8 cellular contexts compared by ENCODE assay signal in genomic region chr19:10228925-10229324, GRCh38. TPM values are rescaled to one million over a fixed set of nuclear protein-coding genes. Genes with fewer than 3 reads are reported as not detected.
A peak's percentile ranks its signal among the peaks of the same experiment; 100 is the strongest.
DNase-seq lines count a peak whose midpoint lies in the region; ATAC-seq, FAIRE-seq and TF ChIP-seq lines count a peak whose summit lies in the region.

No MANE protein-coding gene starts in this region.

- H3K4me3 ChIP-seq in kidney (ENCODE audit: low read length in 2 of 2) = no peak overlapping the region
- H3K4me3 ChIP-seq in testis = no peak overlapping the region

- no peaks in the 10 kb centered on the region for H3K9me3 Mint-ChIP-seq in activated naive CD4-positive, alpha-beta T cell treated with anti-CD3 and anti-CD28 coated beads, Interleukin-2, amount 10 ng/mL, durations not matched to agents 7 days and 5 days

- peaks cover 11% of the 10 kb centered on the region for H3K4me1 Mint-ChIP-seq in activated naive CD4-positive, alpha-beta T cell treated with anti-CD3 and anti-CD28 coated beads, Interleukin-2, amount 10 ng/mL, durations not matched to agents 7 days and 5 days

- H3K36me3 Mint-ChIP-seq in activated naive CD4-positive, alpha-beta T cell treated with anti-CD3 and anti-CD28 coated beads, Interleukin-2, amount 10 ng/mL, durations not matched to agents 7 days and 5 days = no peaks in the 10 kb centered on the region

- H3K27ac ChIP-seq in 22Rv1 (no peak overlapping the region), kidney (ENCODE audit: low read depth in 2 of 2, low read length in 2 of 2) (no peak overlapping the region), testis (no peak overlapping the region)

- CTCF ChIA-PET in activated naive CD4-positive, alpha-beta T cell treated with anti-CD3 and anti-CD28 coated beads, Interleukin-2, amount 10 ng/mL, durations not matched to agents 7 days and 5 days (lab: Charles Lee) = interaction anchor here (0.8 to 4.3 kb wide), 9 partner anchors 11 to 86 kb away, joined by 3 to 35 read pairs (median 3); partner anchors contain the start of gene MRPL4

- H3K9me3 ChIP-seq in kidney (ENCODE audit: control insufficient read depth in 1 of 2, low read length in 2 of 2) = no peaks in the 10 kb centered on the region
- H3K9me3 ChIP-seq in testis = no peaks in the 10 kb centered on the region

- DNase-seq in EH (ENCODE audit: low read depth) (peak; percentile 49), NCI-H82 treated with DMSO at 0.1 percent for 48 hours (lab: John Stamatoyannopoulos, UW; ENCODE audit: unreplicated experiment) (peak; percentile 5), kidney (no peak), testis (no peak), A172 (ENCODE audit: low spot score) (no peak)
- peak; percentile 64 for DNase-seq in activated naive CD4-positive, alpha-beta T cell treated with anti-CD3 and anti-CD28 coated beads, Interleukin-2, amount 10 ng/mL, durations not matched to agents 7 days and 5 days

- H3K9ac ChIP-seq in kidney (ENCODE audit: low read length in 2 of 2) = no peak overlapping the region

- no peak overlapping the region for H3K27ac Mint-ChIP-seq in activated naive CD4-positive, alpha-beta T cell treated with anti-CD3 and anti-CD28 coated beads, Interleukin-2, amount 10 ng/mL, durations not matched to agents 7 days and 5 days

- intact Hi-C loops in kidney (cut with DNase I) = no loop called here
- intact Hi-C loops in testis (cut with DNase I; ENCODE audit: low total_unique reads) = no loop called here

- H3K4me1 ChIP-seq in kidney (ENCODE audit: control insufficient read depth in 1 of 2, insufficient read depth in 1 of 2, low read depth in 1 of 2, low read length in 2 of 2) (peaks cover 0 to 3% of the 10 kb centered on the region in 2 donors), testis (peaks cover 36% of the 10 kb centered on the region)

- TF ChIP-seq POLR2A in testis (IDR thresholded peaks at IDR 0.05) = no peak

- WGBS in testis, 2 donors = 58 to 61% methylated on average over 2 of the region's 2 CpGs

- no peak for FAIRE-seq in kidney (lab: Jason Lieb, UNC)

- ATAC-seq in HG02571 (IDR thresholded peaks at IDR 0.05; ENCODE audit: unreplicated experiment) = no peak

- no peaks in the 10 kb centered on the region for H3K27me3 ChIP-seq in testis

- H3K36me3 ChIP-seq in kidney (ENCODE audit: control insufficient read depth in 1 of 2, insufficient read depth in 2 of 2, low read length in 2 of 2) = no peaks in the 10 kb centered on the region
- H3K36me3 ChIP-seq in testis (ENCODE audit: low read depth, missing control alignments) = no peaks in the 10 kb centered on the region

- peak overlapping the region; percentile 67 for H3K4me3 Mint-ChIP-seq in activated naive CD4-positive, alpha-beta T cell treated with anti-CD3 and anti-CD28 coated beads, Interleukin-2, amount 10 ng/mL, durations not matched to agents 7 days and 5 days

- H3K27me3 Mint-ChIP-seq in activated naive CD4-positive, alpha-beta T cell treated with anti-CD3 and anti-CD28 coated beads, Interleukin-2, amount 10 ng/mL, durations not matched to agents 7 days and 5 days = peaks cover 26% of the 10 kb centered on the region

- peak; percentile 33; the same call in 1 of the 2 replicates for TF ChIP-seq CTCF in 22Rv1 (IDR thresholded peaks at IDR 0.05)
- TF ChIP-seq CTCF in kidney (IDR thresholded peaks at IDR 0.05; ENCODE audit: borderline replicate concordance, extremely low read depth, insufficient read depth) = peak; percentile 28
- TF ChIP-seq CTCF in testis (IDR thresholded peaks at IDR 0.05) = peak in 2 of 3 experiments; percentile 6 to 31

RNA-seq across cellular contexts. Expression of gene S1PR2, which starts 2.2 kb away (rescaled TPM):
- total RNA-seq in kidney = 6.3 TPM
- polyA plus RNA-seq in kidney (ENCODE audit: insufficient read depth, low read depth, low replicate concordance) = 1.5 TPM
- total RNA-seq in testis = 10 to 100 TPM in 1 of 2 donors, 1 to 10 TPM in 1; 8.7 to 13.7 TPM
- 11.9 TPM for polyA plus RNA-seq in testis (ENCODE audit: insufficient read depth, low read depth, low replicate concordance)
- 1.7 and 2.5 TPM in 2 replicates for total RNA-seq in A172 (2014; rRNA removed; shearing (Covaris generic))

RNA-seq across cellular contexts. Expression of gene MRPL4, which starts 23.1 kb away (rescaled TPM):
- 44.8 TPM for total RNA-seq in kidney
- 102 TPM for polyA plus RNA-seq in kidney (ENCODE audit: insufficient read depth, low read depth, low replicate concordance)
- total RNA-seq in testis = 10 to 100 TPM; 63.5 to 91.8 TPM
- polyA plus RNA-seq in testis (ENCODE audit: insufficient read depth, low read depth, low replicate concordance) = 53.3 TPM
- total RNA-seq in A172 (2014; rRNA removed; shearing (Covaris generic)) = 130 and 157 TPM in 2 replicates

RNA-seq across cellular contexts. Expression of gene DNMT1, which starts 34.2 kb away (rescaled TPM):
- 64.6 TPM for total RNA-seq in kidney
- 15.3 TPM for polyA plus RNA-seq in kidney (ENCODE audit: insufficient read depth, low read depth, low replicate concordance)
- 100 to 1,000 TPM; 103 to 145 TPM for total RNA-seq in testis
- 96.5 TPM for polyA plus RNA-seq in testis (ENCODE audit: insufficient read depth, low read depth, low replicate concordance)
- 99.5 and 132 TPM in 2 replicates for total RNA-seq in A172 (2014; rRNA removed; shearing (Covaris generic))

RNA-seq across cellular contexts. Expression of gene ICAM1, which starts 42.0 kb away (rescaled TPM):
- total RNA-seq in kidney (50.3 TPM), testis (10 to 100 TPM; 10.1 to 18.0 TPM)
- polyA plus RNA-seq in kidney (ENCODE audit: insufficient read depth, low read depth, low replicate concordance) (16.3 TPM), testis (ENCODE audit: insufficient read depth, low read depth, low replicate concordance) (14.3 TPM)
- total RNA-seq in A172 (2014; rRNA removed; shearing (Covaris generic)) = 0.22 TPM in 1 of 2 replicates, not detected in the other

RNA-seq across cellular contexts. Expression of gene ICAM4, which starts 57.8 kb away (rescaled TPM):
- 0.85 TPM for total RNA-seq in kidney
- 1.1 TPM for polyA plus RNA-seq in kidney (ENCODE audit: insufficient read depth, low read depth, low replicate concordance)
- under 1 TPM; 0.25 to 0.47 TPM for total RNA-seq in testis
- polyA plus RNA-seq in testis (ENCODE audit: insufficient read depth, low read depth, low replicate concordance) = 0.28 TPM
- 0.09 and 0.24 TPM in 2 replicates for total RNA-seq in A172 (2014; rRNA removed; shearing (Covaris generic))

Comparison
In these comparisons a context has a peak if more than half of its experiments do, and no peak if none do; other contexts are left out.
1. DNase-seq: peak in EH (single experiment), NCI-H82 treated with DMSO at 0.1 percent for 48 hours (single experiment) and activated naive CD4-positive, alpha-beta T cell treated with anti-CD3 and anti-CD28 coated beads, Interleukin-2, amount 10 ng/mL, durations not matched to agents 7 days and 5 days (single experiment); none in kidney (single experiment), testis (single experiment) and A172 (single experiment).
2. Peak in every context shown above with its lines, with median percentiles within 50 percentile points of each other: CTCF ChIP-seq.